In the genomic region with DNA sequence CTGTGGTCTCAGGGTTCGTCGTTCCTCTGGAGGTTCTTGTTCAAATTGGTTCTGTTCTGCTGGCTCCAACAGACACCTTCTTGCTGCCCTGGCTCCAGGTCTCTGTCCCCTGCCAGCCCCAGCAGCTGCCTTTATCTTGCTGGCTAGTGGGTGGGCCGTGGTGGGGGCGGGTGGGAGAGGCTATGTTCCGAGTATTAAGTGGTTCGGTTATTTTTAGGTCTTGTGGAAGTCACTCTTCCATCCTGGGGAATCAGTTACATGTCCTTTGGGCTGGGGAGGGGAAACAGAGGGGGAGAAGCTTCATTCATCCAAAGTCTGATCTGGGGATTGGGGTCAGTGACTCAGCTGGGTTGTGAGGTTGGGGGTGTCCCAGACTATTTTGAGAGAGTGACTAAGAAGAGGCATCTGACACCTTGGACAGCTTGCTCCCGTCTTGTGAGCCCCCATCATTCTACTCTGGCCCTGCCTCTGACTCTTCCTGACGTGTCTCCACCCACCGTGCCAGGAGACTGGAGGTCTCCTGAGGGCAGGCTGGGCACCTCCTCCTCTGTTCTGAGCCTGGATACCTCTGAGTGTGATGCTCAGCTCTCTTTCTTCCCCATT, we compare ENCODE assay signal across 1 cellular context.
TF ChIP-seq lines count a peak whose summit lies in the region.

A gene with protein sequence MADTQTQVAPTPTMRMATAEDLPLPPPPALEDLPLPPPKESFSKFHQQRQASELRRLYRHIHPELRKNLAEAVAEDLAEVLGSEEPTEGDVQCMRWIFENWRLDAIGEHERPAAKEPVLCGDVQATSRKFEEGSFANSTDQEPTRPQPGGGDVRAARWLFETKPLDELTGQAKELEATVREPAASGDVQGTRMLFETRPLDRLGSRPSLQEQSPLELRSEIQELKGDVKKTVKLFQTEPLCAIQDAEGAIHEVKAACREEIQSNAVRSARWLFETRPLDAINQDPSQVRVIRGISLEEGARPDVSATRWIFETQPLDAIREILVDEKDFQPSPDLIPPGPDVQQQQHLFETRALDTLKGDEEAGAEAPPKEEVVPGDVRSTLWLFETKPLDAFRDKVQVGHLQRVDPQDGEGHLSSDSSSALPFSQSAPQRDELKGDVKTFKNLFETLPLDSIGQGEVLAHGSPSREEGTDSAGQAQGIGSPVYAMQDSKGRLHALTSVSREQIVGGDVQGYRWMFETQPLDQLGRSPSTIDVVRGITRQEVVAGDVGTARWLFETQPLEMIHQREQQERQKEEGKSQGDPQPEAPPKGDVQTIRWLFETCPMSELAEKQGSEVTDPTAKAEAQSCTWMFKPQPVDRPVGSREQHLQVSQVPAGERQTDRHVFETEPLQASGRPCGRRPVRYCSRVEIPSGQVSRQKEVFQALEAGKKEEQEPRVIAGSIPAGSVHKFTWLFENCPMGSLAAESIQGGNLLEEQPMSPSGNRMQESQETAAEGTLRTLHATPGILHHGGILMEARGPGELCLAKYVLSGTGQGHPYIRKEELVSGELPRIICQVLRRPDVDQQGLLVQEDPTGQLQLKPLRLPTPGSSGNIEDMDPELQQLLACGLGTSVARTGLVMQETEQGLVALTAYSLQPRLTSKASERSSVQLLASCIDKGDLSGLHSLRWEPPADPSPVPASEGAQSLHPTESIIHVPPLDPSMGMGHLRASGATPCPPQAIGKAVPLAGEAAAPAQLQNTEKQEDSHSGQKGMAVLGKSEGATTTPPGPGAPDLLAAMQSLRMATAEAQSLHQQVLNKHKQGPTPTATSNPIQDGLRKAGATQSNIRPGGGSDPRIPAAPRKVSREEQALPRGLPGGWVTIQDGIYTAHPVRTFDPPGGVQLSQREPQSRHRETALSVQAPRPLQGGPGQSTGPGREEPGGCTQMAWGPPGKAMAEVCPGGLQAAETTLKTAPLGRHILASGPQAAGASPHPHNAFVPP (N-terminal part only) (minus strand): TSS at position 106 of the 603 bp plus-strand sequence. CDS start 3,150 bp downstream, outside the sequence.

TF ChIP-seq in IMR-90, 13 proteins besides CTCF, POLR2A, EP300 and RAD21:
- TF ChIP-seq BHLHE40 (IDR thresholded peaks at IDR 0.05; ENCODE audit: low read depth, low read length) = no peak
- TF ChIP-seq MAZ (IDR thresholded peaks at IDR 0.05; ENCODE audit: borderline replicate concordance, low read depth, low read length) = no peak
- TF ChIP-seq CEBPB (IDR thresholded peaks at IDR 0.05; ENCODE audit: low read depth, low read length) = no peak
- TF ChIP-seq MAFK (IDR thresholded peaks at IDR 0.05; ENCODE audit: low read depth, low read length) = no peak
- no peak for TF ChIP-seq RFX5 (IDR thresholded peaks at IDR 0.05; ENCODE audit: low read depth, low read length)
- TF ChIP-seq MXI1 (IDR thresholded peaks at IDR 0.05; ENCODE audit: borderline replicate concordance, low read depth, low read length) = no peak
- TF ChIP-seq, protein P1, sequence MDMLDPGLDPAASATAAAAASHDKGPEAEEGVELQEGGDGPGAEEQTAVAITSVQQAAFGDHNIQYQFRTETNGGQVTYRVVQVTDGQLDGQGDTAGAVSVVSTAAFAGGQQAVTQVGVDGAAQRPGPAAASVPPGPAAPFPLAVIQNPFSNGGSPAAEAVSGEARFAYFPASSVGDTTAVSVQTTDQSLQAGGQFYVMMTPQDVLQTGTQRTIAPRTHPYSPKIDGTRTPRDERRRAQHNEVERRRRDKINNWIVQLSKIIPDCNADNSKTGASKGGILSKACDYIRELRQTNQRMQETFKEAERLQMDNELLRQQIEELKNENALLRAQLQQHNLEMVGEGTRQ (IDR thresholded peaks at IDR 0.05; ENCODE audit: low read depth, low read length) = no peak
- TF ChIP-seq SMC3 (IDR thresholded peaks at IDR 0.05; ENCODE audit: low read depth, low read length) = no peak
- no peak for TF ChIP-seq NFE2L2 (IDR thresholded peaks at IDR 0.05; ENCODE audit: low read depth, low read length)
- no peak for TF ChIP-seq FOS (IDR thresholded peaks at IDR 0.05; ENCODE audit: low read depth, low read length)
- TF ChIP-seq, protein P2, sequence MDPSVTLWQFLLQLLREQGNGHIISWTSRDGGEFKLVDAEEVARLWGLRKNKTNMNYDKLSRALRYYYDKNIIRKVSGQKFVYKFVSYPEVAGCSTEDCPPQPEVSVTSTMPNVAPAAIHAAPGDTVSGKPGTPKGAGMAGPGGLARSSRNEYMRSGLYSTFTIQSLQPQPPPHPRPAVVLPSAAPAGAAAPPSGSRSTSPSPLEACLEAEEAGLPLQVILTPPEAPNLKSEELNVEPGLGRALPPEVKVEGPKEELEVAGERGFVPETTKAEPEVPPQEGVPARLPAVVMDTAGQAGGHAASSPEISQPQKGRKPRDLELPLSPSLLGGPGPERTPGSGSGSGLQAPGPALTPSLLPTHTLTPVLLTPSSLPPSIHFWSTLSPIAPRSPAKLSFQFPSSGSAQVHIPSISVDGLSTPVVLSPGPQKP (IDR thresholded peaks at IDR 0.05; ENCODE audit: borderline replicate concordance, low read depth, low read length) = no peak
- no peak for TF ChIP-seq RCOR1 (IDR thresholded peaks at IDR 0.05; ENCODE audit: insufficient replicate concordance, low read length)
- no peak for TF ChIP-seq CHD1 (IDR thresholded peaks at IDR 0.05; ENCODE audit: low read depth, low read length)
